ENCODE assay signal across 21 cellular contexts in genomic region chr3:187684880-187685279, GRCh38. TPM values are rescaled to one million over a fixed set of nuclear protein-coding genes. Genes with fewer than 3 reads are reported as not detected.
DNase-seq lines count a peak whose midpoint lies in the region; ATAC-seq and TF ChIP-seq lines count a peak whose summit lies in the region.
"Had no signal": no experiment of that assay in that cellular context is flagged by ENCODE, and none has a peak within 500 bp of the region (broad histone marks: within the 10 kb centered on the region; RNA-seq: fewer than 3 reads in every experiment).

No MANE protein-coding gene starts in this region.

- H3K4me3 ChIP-seq in brain microvascular endothelial cell (ENCODE audit: low read depth, low read length) (no peak overlapping the region), endodermal cell (ENCODE audit: low read length) (no peak overlapping the region)
- H3K4me3 ChIP-seq: right lobe of liver, thoracic aorta had no signal

- H3K27ac Mint-ChIP-seq in stimulated activated naive CD8-positive, alpha-beta T cell treated with anti-CD3 and anti-CD28 coated beads, Interleukin-15, amount 100 ng/mL, for 72 hours = no peak overlapping the region
- H3K27ac Mint-ChIP-seq in immature natural killer cell = no peak overlapping the region
- no peak overlapping the region for H3K27ac Mint-ChIP-seq in endodermal cell
- H3K27ac Mint-ChIP-seq: activated naive CD8-positive, alpha-beta T cell treated with anti-CD3 and anti-CD28 coated beads, Interleukin-2, amount 10 ng/mL, durations not matched to agents 7 days and 5 days had no signal

- peaks cover 47% of the 10 kb centered on the region for H3K27me3 Mint-ChIP-seq in stimulated activated naive CD8-positive, alpha-beta T cell treated with anti-CD3 and anti-CD28 coated beads, Interleukin-15, amount 100 ng/mL, for 72 hours
- H3K27me3 Mint-ChIP-seq in immature natural killer cell (ENCODE audit: low read depth in 3 of 3) (peaks cover 2 to 13% (median 6%) of the 10 kb centered on the region in 3 donors), endodermal cell (ENCODE audit: insufficient read depth) (peaks cover 4% of the 10 kb centered on the region)

- peak; percentile 24 for DNase-seq in stimulated activated CD4-positive, alpha-beta T cell treated with anti-CD3 and anti-CD28 coated beads, Interleukin-15, amount 100 ng/mL, for 24 hours
- no peak for DNase-seq in stimulated activated CD4-positive, alpha-beta T cell treated with anti-CD3 and anti-CD28 coated beads, Interleukin-2, amount 100 ng/mL, for 48 hours
- peak; percentile 16 for DNase-seq in NOMO-1 treated with dmso at 0.1 percent for 144 hours (lab: John Stamatoyannopoulos, UW; ENCODE audit: unreplicated experiment)
- peak; percentile 67 for DNase-seq in brain microvascular endothelial cell
- peak in 1 of 2 donors; percentile 28 for DNase-seq in stimulated activated naive CD8-positive, alpha-beta T cell treated with anti-CD3 and anti-CD28 coated beads, Interleukin-15, amount 100 ng/mL, for 72 hours
- DNase-seq in immature natural killer cell = no peak
- no peak for DNase-seq in endodermal cell
- no peak for DNase-seq in Right ventricle myocardium superior
- DNase-seq: activated naive CD8-positive, alpha-beta T cell treated with anti-CD3 and anti-CD28 coated beads, Interleukin-2, amount 10 ng/mL, durations not matched to agents 7 days and 5 days; Caco-2; caudate nucleus; foreskin keratinocyte; NCI-H1694 treated with DMSO at 0.1 percent for 48 hours; NCI-H524; right lobe of liver; SW 1271 had no signal

- 100% methylated on average over 1 of the region's 2 CpGs; no CpG with 5 or more reads in 1 of the 2 experiments for WGBS in endodermal cell (ENCODE audit: insufficient coverage in 1 of 2, insufficient read length in 1 of 2), 2 experiments

- intact Hi-C loops in Right ventricle myocardium superior (cut with DNase I) = no loop called here

- H3K9me3 ChIP-seq in endodermal cell (ENCODE audit: control insufficient read depth, low read length) = peaks cover 19% of the 10 kb centered on the region
- H3K9me3 ChIP-seq: right lobe of liver had no signal

- in situ Hi-C loops in brain microvascular endothelial cell (cut with HindIII; ENCODE audit: low pct_ligation_motif_present, low sequenced_read_pairs) = loop anchor here (25.0 kb wide), 1 partner anchor 473 kb away; no protein-coding TSS in a partner anchor

- no peak overlapping the region for H3K27ac ChIP-seq in brain microvascular endothelial cell
- no peak overlapping the region for H3K27ac ChIP-seq in endodermal cell (ENCODE audit: low read depth, low read length)
- H3K27ac ChIP-seq: foreskin keratinocyte, right lobe of liver, thoracic aorta had no signal

- no peak overlapping the region for H3K9ac ChIP-seq in endodermal cell (ENCODE audit: extremely low read depth, low read length, poor library complexity, severe bottlenecking)

- no peaks in the 10 kb centered on the region for H3K4me1 ChIP-seq in endodermal cell (ENCODE audit: control insufficient read depth, insufficient read depth, low read length)
- H3K4me1 ChIP-seq: Caco-2, foreskin keratinocyte, right lobe of liver had no signal

- peaks cover 13% of the 10 kb centered on the region for H3K27me3 ChIP-seq in brain microvascular endothelial cell (replicated peaks)
- H3K27me3 ChIP-seq in endodermal cell (ENCODE audit: control insufficient read depth, insufficient read depth, low read length, poor library complexity, severe bottlenecking) = no peaks in the 10 kb centered on the region
- H3K27me3 ChIP-seq: right lobe of liver had no signal

- peaks cover 10 to 12% of the 10 kb centered on the region in 2 donors for H3K9me3 Mint-ChIP-seq in stimulated activated naive CD8-positive, alpha-beta T cell treated with anti-CD3 and anti-CD28 coated beads, Interleukin-15, amount 100 ng/mL, for 72 hours
- H3K9me3 Mint-ChIP-seq in immature natural killer cell (peaks cover 3 to 14% (median 7%) of the 10 kb centered on the region in 6 donors), endodermal cell (peaks cover 25% of the 10 kb centered on the region)

- H3K36me3 Mint-ChIP-seq in immature natural killer cell (no peaks in the 10 kb centered on the region), endodermal cell (ENCODE audit: low read depth) (no peaks in the 10 kb centered on the region)
- H3K36me3 Mint-ChIP-seq: activated naive CD8-positive, alpha-beta T cell treated with anti-CD3 and anti-CD28 coated beads, Interleukin-2, amount 10 ng/mL, durations not matched to agents 7 days and 5 days had no signal

- TF ChIP-seq CTCF in brain microvascular endothelial cell (IDR thresholded peaks at IDR 0.05; ENCODE audit: low read depth, low read length, missing control alignments) (no peak), endodermal cell (conservative IDR thresholded peaks at IDR 0.05) (no peak)

- ATAC-seq in stimulated activated naive CD8-positive, alpha-beta T cell treated with anti-CD3 and anti-CD28 coated beads, Interleukin-15, amount 100 ng/mL, for 72 hours = peak; percentile 84
- ATAC-seq in Right ventricle myocardium superior (ENCODE audit: poor library complexity) = no peak
- ATAC-seq: foreskin keratinocyte, left lobe of liver, Panc1, right lobe of liver had no signal

- H3K4me1 Mint-ChIP-seq in stimulated activated naive CD8-positive, alpha-beta T cell treated with anti-CD3 and anti-CD28 coated beads, Interleukin-15, amount 100 ng/mL, for 72 hours = peaks cover 9% of the 10 kb centered on the region
- H3K4me1 Mint-ChIP-seq in immature natural killer cell (no peaks in the 10 kb centered on the region), endodermal cell (no peaks in the 10 kb centered on the region)
- H3K4me1 Mint-ChIP-seq: activated naive CD8-positive, alpha-beta T cell treated with anti-CD3 and anti-CD28 coated beads, Interleukin-2, amount 10 ng/mL, durations not matched to agents 7 days and 5 days had no signal

- no peak overlapping the region for H3K4me3 Mint-ChIP-seq in stimulated activated naive CD8-positive, alpha-beta T cell treated with anti-CD3 and anti-CD28 coated beads, Interleukin-15, amount 100 ng/mL, for 72 hours
- H3K4me3 Mint-ChIP-seq in immature natural killer cell (no peak overlapping the region), endodermal cell (no peak overlapping the region)
- H3K4me3 Mint-ChIP-seq: activated naive CD8-positive, alpha-beta T cell treated with anti-CD3 and anti-CD28 coated beads, Interleukin-2, amount 10 ng/mL, durations not matched to agents 7 days and 5 days had no signal

- no peaks in the 10 kb centered on the region for H3K36me3 ChIP-seq in brain microvascular endothelial cell (replicated peaks)
- no peaks in the 10 kb centered on the region for H3K36me3 ChIP-seq in endodermal cell (ENCODE audit: control insufficient read depth, insufficient read depth, low read length)
- H3K36me3 ChIP-seq: right lobe of liver, thoracic aorta had no signal

RNA-seq across cellular contexts. Expression of gene SST, which starts 14.7 kb away (rescaled TPM):
- not detected for polyA plus RNA-seq in immature natural killer cell
- total RNA-seq in endodermal cell = not detected
- polyA plus RNA-seq in endodermal cell (2013, experiment 1 of 2) = 65.6 TPM
- 67.1 TPM for polyA plus RNA-seq in endodermal cell (2013, experiment 2 of 2)
- total RNA-seq in Right ventricle myocardium superior = not detected
- total RNA-seq: activated naive CD8-positive, alpha-beta T cell treated with anti-CD3 and anti-CD28 coated beads, Interleukin-2, amount 10 ng/mL, durations not matched to agents 7 days and 5 days; Caco-2; foreskin keratinocyte; H1; left lobe of liver; osteoblast; right lobe of liver; thoracic aorta had no signal
- polyA plus RNA-seq: foreskin keratinocyte had no signal

RNA-seq across cellular contexts. Expression of gene RTP2, which starts 17.5 kb away (rescaled TPM):
- polyA plus RNA-seq in immature natural killer cell = not detected
- not detected for total RNA-seq in endodermal cell
- not detected for polyA plus RNA-seq in endodermal cell (2013, experiment 1 of 2)
- not detected for polyA plus RNA-seq in endodermal cell (2013, experiment 2 of 2)
- not detected for total RNA-seq in Right ventricle myocardium superior
- total RNA-seq: activated naive CD8-positive, alpha-beta T cell treated with anti-CD3 and anti-CD28 coated beads, Interleukin-2, amount 10 ng/mL, durations not matched to agents 7 days and 5 days; Caco-2; foreskin keratinocyte; H1; left lobe of liver; osteoblast; right lobe of liver; thoracic aorta had no signal
- polyA plus RNA-seq: foreskin keratinocyte, H1 had no signal

Comparison
In these comparisons a context has a peak if more than half of its experiments do, and no peak if none do; other contexts are left out.
1. DNase-seq: peak in stimulated activated CD4-positive, alpha-beta T cell treated with anti-CD3 and anti-CD28 coated beads, Interleukin-15, amount 100 ng/mL, for 24 hours (single experiment), NOMO-1 treated with dmso at 0.1 percent for 144 hours (single experiment) and brain microvascular endothelial cell (single experiment); none in stimulated activated CD4-positive, alpha-beta T cell treated with anti-CD3 and anti-CD28 coated beads, Interleukin-2, amount 100 ng/mL, for 48 hours (0 of 2), immature natural killer cell (0 of 3), endodermal cell (single experiment) and Right ventricle myocardium superior (single experiment).